1 cellular context compared by ENCODE assay signal in genomic region chr17:44549736-44550135, GRCh38.
A peak's percentile ranks its signal among the peaks of the same experiment; 100 is the strongest.
TF ChIP-seq lines count a peak whose summit lies in the region.

No MANE protein-coding gene starts in this region.

TF ChIP-seq in HepG2, 621 proteins besides CTCF, POLR2A, EP300 and RAD21:
- TF ChIP-seq MNT (IDR thresholded peaks at IDR 0.05): 0 out of 2 replicates have a peak, but pooled peaks have one; percentile 3
- TF ChIP-seq NFIC (IDR thresholded peaks at IDR 0.05; ENCODE audit: low read length): no peak
- no peak for TF ChIP-seq BRF2 (CRISPR knock-in tag; IDR thresholded peaks at IDR 0.05)
- no peak for TF ChIP-seq UBTF (CRISPR knock-in tag; IDR thresholded peaks at IDR 0.05)
- TF ChIP-seq PHF5A (CRISPR knock-in tag; IDR thresholded peaks at IDR 0.05; ENCODE audit: low read depth, unreplicated experiment): no peak
- TF ChIP-seq ZEB1 (IDR thresholded peaks at IDR 0.05; ENCODE audit: insufficient replicate concordance, low read depth): no peak
TF ChIP-seq in HepG2: peak in this region for 1.
